Comparison of ENCODE assay signal across 11 cellular contexts in genomic region chr7:28853150-28853549, GRCh38.
DNase-seq lines count a peak whose midpoint lies in the region; ATAC-seq lines count a peak whose summit lies in the region.
"Had no signal": no experiment of that assay in that cellular context is flagged by ENCODE, and none has a peak within 500 bp of the region (broad histone marks: within the 10 kb centered on the region; RNA-seq: fewer than 3 reads in every experiment).

No MANE protein-coding gene starts in this region.

- peak overlapping the region in 5 of 8 donors; percentile 2 to 89 (median 78) for H3K4me3 Mint-ChIP-seq in CD4-positive, alpha-beta memory T cell
- peak overlapping the region in 9 of 10 donors; percentile 77 to 92 (median 85) for H3K4me3 Mint-ChIP-seq in naive thymus-derived CD8-positive, alpha-beta T cell

- no peak for DNase-seq in CD4-positive, alpha-beta memory T cell
- DNase-seq in adipocyte (ENCODE audit: low read depth) (no peak), NCI-H1105 (lab: John Stamatoyannopoulos, UW) (no peak), NCI-H2227 treated with DMSO at 0.1 percent for 48 hours (lab: John Stamatoyannopoulos, UW) (no peak), GDM1 (lab: John Stamatoyannopoulos, UW) (no peak), occipital lobe (lab: John Stamatoyannopoulos, UW) (no peak)
- no peak for DNase-seq in naive thymus-derived CD8-positive, alpha-beta T cell
- DNase-seq: effector memory CD4-positive, alpha-beta T cell; NCI-H774 had no signal

- H3K4me1 Mint-ChIP-seq in CD4-positive, alpha-beta memory T cell = peaks cover 7 to 12% (median 8%) of the 10 kb centered on the region in 4 donors
- peaks cover 4 to 16% (median 10%) of the 10 kb centered on the region in 4 donors for H3K4me1 Mint-ChIP-seq in naive thymus-derived CD8-positive, alpha-beta T cell

- no peaks in the 10 kb centered on the region for H3K36me3 ChIP-seq in CD4-positive, alpha-beta memory T cell (ENCODE audit: insufficient read depth, low read length)
- H3K36me3 ChIP-seq in HUES64 (ENCODE audit: insufficient read depth, low read length) (no peaks in the 10 kb centered on the region), adipocyte (ENCODE audit: control insufficient read depth, insufficient read depth, low read length, severe bottlenecking) (no peaks in the 10 kb centered on the region)

- H3K9ac ChIP-seq in HUES64 (ENCODE audit: low read depth, low read length) (no peak overlapping the region), adipocyte (ENCODE audit: low read length) (no peak overlapping the region)
- H3K9ac ChIP-seq: parathyroid adenoma had no signal

- no peak overlapping the region for H3K4me3 ChIP-seq in CD4-positive, alpha-beta memory T cell (ENCODE audit: low read length in 2 of 2)
- H3K4me3 ChIP-seq in HUES64 (ENCODE audit: low read length) (peak overlapping the region; percentile 67), adipocyte (ENCODE audit: low read length) (peak overlapping the region; percentile 83)

- intact Hi-C loops in CD4-positive, alpha-beta memory T cell (cut with micrococcal nuclease) = no loop called here

- peaks cover 25 to 29% of the 10 kb centered on the region in 2 donors for H3K27me3 Mint-ChIP-seq in CD4-positive, alpha-beta memory T cell
- peaks cover 23 to 66% (median 43%) of the 10 kb centered on the region in 5 donors for H3K27me3 Mint-ChIP-seq in naive thymus-derived CD8-positive, alpha-beta T cell

- POLR2A ChIA-PET in CD4-positive, alpha-beta memory T cell (lab: Charles Lee; ENCODE audit: partially characterized antibody) = no interaction called here
- POLR2A ChIA-PET in naive thymus-derived CD8-positive, alpha-beta T cell (lab: Charles Lee) = no interaction called here

- 63% methylated on average over 4 of the region's 4 CpGs for WGBS in HUES64

- H3K27me3 ChIP-seq in CD4-positive, alpha-beta memory T cell (ENCODE audit: insufficient read depth, low read length) = peaks cover 9% of the 10 kb centered on the region
- H3K27me3 ChIP-seq in HUES64 (ENCODE audit: insufficient read depth, low read length) = peaks cover 30% of the 10 kb centered on the region
- no peaks in the 10 kb centered on the region for H3K27me3 ChIP-seq in adipocyte (replicated peaks; ENCODE audit: control insufficient read depth, insufficient read depth, low read length)

- H3K36me3 Mint-ChIP-seq in CD4-positive, alpha-beta memory T cell = no peaks in the 10 kb centered on the region
- H3K36me3 Mint-ChIP-seq in naive thymus-derived CD8-positive, alpha-beta T cell = no peaks in the 10 kb centered on the region

- no peaks in the 10 kb centered on the region for H3K9me3 ChIP-seq in CD4-positive, alpha-beta memory T cell (ENCODE audit: control insufficient read depth in 1 of 2, low read length in 2 of 2)
- H3K9me3 ChIP-seq in HUES64 (ENCODE audit: insufficient read depth, low read depth, low read length) = no peaks in the 10 kb centered on the region
- no peaks in the 10 kb centered on the region for H3K9me3 ChIP-seq in adipocyte (ENCODE audit: control insufficient read depth, low read length)

- ATAC-seq in naive thymus-derived CD8-positive, alpha-beta T cell = no peak

- no peak overlapping the region for H3K27ac Mint-ChIP-seq in CD4-positive, alpha-beta memory T cell
- H3K27ac Mint-ChIP-seq in naive thymus-derived CD8-positive, alpha-beta T cell = peak overlapping the region in 1 of 10 donors; percentile 79

- CTCF ChIA-PET in CD4-positive, alpha-beta memory T cell (lab: Charles Lee; ENCODE audit: partially characterized antibody) = no interaction called here

- H3K4me1 ChIP-seq in CD4-positive, alpha-beta memory T cell (ENCODE audit: insufficient read depth, low read length) = peaks cover 13% of the 10 kb centered on the region
- H3K4me1 ChIP-seq in HUES64 (ENCODE audit: insufficient read depth, low read length) = peaks cover 7% of the 10 kb centered on the region
- peaks cover 22% of the 10 kb centered on the region for H3K4me1 ChIP-seq in adipocyte (ENCODE audit: control insufficient read depth, insufficient read depth, low read length)

- no peak overlapping the region for H3K27ac ChIP-seq in CD4-positive, alpha-beta memory T cell (ENCODE audit: low read depth, low read length)
- no peak overlapping the region for H3K27ac ChIP-seq in HUES64 (ENCODE audit: low read depth, low read length)
- H3K27ac ChIP-seq: parathyroid adenoma had no signal

- H3K9me3 Mint-ChIP-seq in CD4-positive, alpha-beta memory T cell = no peaks in the 10 kb centered on the region
- no peaks in the 10 kb centered on the region for H3K9me3 Mint-ChIP-seq in naive thymus-derived CD8-positive, alpha-beta T cell

Comparison
In these comparisons a context has a peak if more than half of its experiments do, and no peak if none do; other contexts are left out.
1. H3K4me3 ChIP-seq: peak in HUES64 (single experiment) and adipocyte (single experiment); none in CD4-positive, alpha-beta memory T cell (0 of 2).